ENCODE assay signal across 15 cellular contexts in genomic region chr1:4971666-4972065, GRCh38.
DNase-seq lines count a peak whose midpoint lies in the region; TF ChIP-seq lines count a peak whose summit lies in the region.
"Had no signal": no experiment of that assay in that cellular context is flagged by ENCODE, and none has a peak within 500 bp of the region (broad histone marks: within the 10 kb centered on the region; RNA-seq: fewer than 3 reads in every experiment).

No MANE protein-coding gene starts in this region.

- H3K9me3 ChIP-seq in tibial artery: no peaks in the 10 kb centered on the region
- H3K9me3 ChIP-seq: A549, Caco-2 had no signal

- no peak overlapping the region for H3K4me3 ChIP-seq in tibial artery
- H3K4me3 ChIP-seq: A549 had no signal

- TF ChIP-seq CTCF in tibial artery (IDR thresholded peaks at IDR 0.05): no peak

- H3K27ac ChIP-seq in tibial artery: no peak overlapping the region
- H3K27ac ChIP-seq: 22Rv1, A549, C4-2B had no signal

- H3K27me3 ChIP-seq in tibial artery: no peaks in the 10 kb centered on the region

- peak; percentile 13 for DNase-seq in activated CD8-positive, alpha-beta memory T cell treated with anti-CD3 and anti-CD28 coated beads for 24 hours
- DNase-seq in activated CD8-positive, alpha-beta memory T cell treated with anti-CD3 and anti-CD28 coated beads, Interleukin-2, amount 50 U/mL, for 48 hours: no peak
- peak; percentile 23 for DNase-seq in ecto neural progenitor cell (ENCODE audit: low spot score)
- peak; percentile 55 for DNase-seq in mesenteric fat pad (ENCODE audit: low spot score)
- DNase-seq in ureter (ENCODE audit: low spot score): peak; percentile 12
- DNase-seq in HuH-7 (ENCODE audit: low spot score): no peak
- no peak for DNase-seq in tibial artery
- DNase-seq: AML-193; Caco-2; CD4-positive, alpha-beta T cell; GOT3; H9 had no signal

- H3K4me1 ChIP-seq in tibial artery: no peaks in the 10 kb centered on the region
- H3K4me1 ChIP-seq: A549, Caco-2 had no signal

- intact Hi-C loops in tibial artery (cut with DNase I; ENCODE audit: low total_unique reads): no loop called here

- H3K36me3 ChIP-seq in tibial artery: no peaks in the 10 kb centered on the region

Comparison
In these comparisons a context has a peak if more than half of its experiments do, and no peak if none do; other contexts are left out.
1. DNase-seq: peak in activated CD8-positive, alpha-beta memory T cell treated with anti-CD3 and anti-CD28 coated beads for 24 hours (single experiment), ecto neural progenitor cell (single experiment), mesenteric fat pad (single experiment) and ureter (single experiment); none in activated CD8-positive, alpha-beta memory T cell treated with anti-CD3 and anti-CD28 coated beads, Interleukin-2, amount 50 U/mL, for 48 hours (single experiment), HuH-7 (single experiment) and tibial artery (0 of 2).